In the genomic region with DNA sequence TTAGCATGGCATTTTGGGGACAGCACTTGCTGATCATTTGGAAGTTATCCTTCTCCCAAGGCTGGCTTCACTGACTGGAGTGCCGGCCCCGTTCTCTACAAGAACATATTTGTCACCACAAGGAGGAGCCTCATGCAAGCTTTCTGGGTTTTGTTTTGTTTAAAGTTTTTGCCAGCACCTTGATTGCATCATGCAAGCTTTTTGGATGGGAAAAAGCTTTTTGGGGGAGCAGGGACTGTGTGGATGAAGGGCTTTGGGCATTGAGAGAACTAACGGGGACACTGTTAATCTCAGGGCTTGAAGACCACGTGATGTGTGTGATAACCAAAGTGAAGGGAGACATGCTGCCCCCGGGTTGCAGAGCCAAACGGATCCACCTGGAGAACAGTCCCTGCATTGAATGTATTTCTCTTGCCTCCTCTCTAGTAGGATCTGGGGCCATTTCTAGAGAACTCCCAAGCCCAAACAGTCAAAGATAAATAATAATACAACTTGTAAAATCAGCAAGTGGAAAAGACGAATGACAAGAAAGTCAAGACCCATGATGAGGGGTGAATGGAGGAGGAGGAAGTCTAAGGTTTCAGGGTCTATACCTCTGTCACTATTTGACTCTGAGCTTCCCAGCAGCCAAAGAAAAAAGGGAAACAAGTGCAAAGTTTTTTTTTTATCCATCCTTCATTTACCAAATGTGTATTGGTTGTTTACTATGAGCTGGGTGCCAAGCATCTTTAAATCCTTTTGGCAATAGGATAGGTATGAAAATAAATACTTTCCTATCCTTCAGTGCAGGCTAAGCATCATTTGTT, we compare ENCODE assay signal across 1 cellular context.
A peak's percentile ranks its signal among the peaks of the same experiment; 100 is the strongest.
TF ChIP-seq lines count a peak whose summit lies in the region.

No MANE protein-coding gene starts in this region.

TF ChIP-seq in K562, 482 proteins besides CTCF, POLR2A, EP300 and RAD21 (continued from another document and continues in another):
- TF ChIP-seq, protein P1, sequence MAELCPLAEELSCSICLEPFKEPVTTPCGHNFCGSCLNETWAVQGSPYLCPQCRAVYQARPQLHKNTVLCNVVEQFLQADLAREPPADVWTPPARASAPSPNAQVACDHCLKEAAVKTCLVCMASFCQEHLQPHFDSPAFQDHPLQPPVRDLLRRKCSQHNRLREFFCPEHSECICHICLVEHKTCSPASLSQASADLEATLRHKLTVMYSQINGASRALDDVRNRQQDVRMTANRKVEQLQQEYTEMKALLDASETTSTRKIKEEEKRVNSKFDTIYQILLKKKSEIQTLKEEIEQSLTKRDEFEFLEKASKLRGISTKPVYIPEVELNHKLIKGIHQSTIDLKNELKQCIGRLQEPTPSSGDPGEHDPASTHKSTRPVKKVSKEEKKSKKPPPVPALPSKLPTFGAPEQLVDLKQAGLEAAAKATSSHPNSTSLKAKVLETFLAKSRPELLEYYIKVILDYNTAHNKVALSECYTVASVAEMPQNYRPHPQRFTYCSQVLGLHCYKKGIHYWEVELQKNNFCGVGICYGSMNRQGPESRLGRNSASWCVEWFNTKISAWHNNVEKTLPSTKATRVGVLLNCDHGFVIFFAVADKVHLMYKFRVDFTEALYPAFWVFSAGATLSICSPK (IDR thresholded peaks at IDR 0.05; ENCODE audit: borderline replicate concordance), result no peak
- TF ChIP-seq FOXP1 (CRISPR knock-in tag; IDR thresholded peaks at IDR 0.05) (no peak), ZNF175 (CRISPR knock-in tag; IDR thresholded peaks at IDR 0.05; ENCODE audit: low read depth) (no peak), ZNF224 (CRISPR knock-in tag; IDR thresholded peaks at IDR 0.05) (peak; percentile 97), MIER1 (IDR thresholded peaks at IDR 0.05; ENCODE audit: low read depth) (no peak), ARHGAP35 (IDR thresholded peaks at IDR 0.05; ENCODE audit: partially characterized antibody) (no peak), ZNF764 (CRISPR knock-in tag; IDR thresholded peaks at IDR 0.05; ENCODE audit: low read depth) (no peak), NFIC (IDR thresholded peaks at IDR 0.05) (no peak), ETV1 (tag; conservative IDR thresholded peaks at IDR 0.05; ENCODE audit: low read depth) (no peak), PHTF2 (CRISPR knock-in tag; IDR thresholded peaks at IDR 0.05) (no peak), STAT5A (IDR thresholded peaks at IDR 0.05; ENCODE audit: borderline replicate concordance, low read length) (no peak), NR3C1 (CRISPR knock-in tag; IDR thresholded peaks at IDR 0.05) (no peak), HNRNPH1 (optimal IDR thresholded peaks at IDR 0.05; ENCODE audit: low read depth, low read length) (no peak), SMAD3 (CRISPR knock-in tag; conservative IDR thresholded peaks at IDR 0.05) (no peak), PHB (CRISPR knock-in tag; IDR thresholded peaks at IDR 0.05) (no peak), ZKSCAN8 (CRISPR knock-in tag; IDR thresholded peaks at IDR 0.05) (no peak), ZFP30 (CRISPR knock-in tag; IDR thresholded peaks at IDR 0.05; ENCODE audit: borderline replicate concordance) (no peak), RFX7 (CRISPR knock-in tag; IDR thresholded peaks at IDR 0.05) (no peak), L3MBTL2 (IDR thresholded peaks at IDR 0.05) (peak; percentile 58), WHSC1 (IDR thresholded peaks at IDR 0.05; ENCODE audit: low read length) (no peak), ATF7 (IDR thresholded peaks at IDR 0.05) (peak; percentile 83), GTF2E2 (tag; IDR thresholded peaks at IDR 0.05) (no peak), STAG1 (CRISPR knock-in tag; IDR thresholded peaks at IDR 0.05; ENCODE audit: borderline replicate concordance) (no peak; the same call in 1 of the 2 replicates), TARDBP (IDR thresholded peaks at IDR 0.05) (no peak), JUND (IDR thresholded peaks at IDR 0.05; ENCODE audit: borderline replicate concordance, low read depth, low read length) (peak; percentile 69), JUND (tag; IDR thresholded peaks at IDR 0.05; ENCODE audit: borderline replicate concordance, low read depth, low read length) (peak; percentile 58; the same call in 1 of the 3 replicates), KHSRP (IDR thresholded peaks at IDR 0.05) (no peak), ZC3H11A (IDR thresholded peaks at IDR 0.05; ENCODE audit: low read depth, low read length) (no peak), ZNF134 (CRISPR knock-in tag; conservative IDR thresholded peaks at IDR 0.05) (no peak), ZNF696 (CRISPR knock-in tag; conservative IDR thresholded peaks at IDR 0.05) (no peak), KDM2B (CRISPR knock-in tag; IDR thresholded peaks at IDR 0.05) (no peak), SRSF7 (optimal IDR thresholded peaks at IDR 0.05; ENCODE audit: low read depth, low read length) (no peak), EGR1 (conservative IDR thresholded peaks at IDR 0.05) (no peak)
- TF ChIP-seq, protein P2, sequence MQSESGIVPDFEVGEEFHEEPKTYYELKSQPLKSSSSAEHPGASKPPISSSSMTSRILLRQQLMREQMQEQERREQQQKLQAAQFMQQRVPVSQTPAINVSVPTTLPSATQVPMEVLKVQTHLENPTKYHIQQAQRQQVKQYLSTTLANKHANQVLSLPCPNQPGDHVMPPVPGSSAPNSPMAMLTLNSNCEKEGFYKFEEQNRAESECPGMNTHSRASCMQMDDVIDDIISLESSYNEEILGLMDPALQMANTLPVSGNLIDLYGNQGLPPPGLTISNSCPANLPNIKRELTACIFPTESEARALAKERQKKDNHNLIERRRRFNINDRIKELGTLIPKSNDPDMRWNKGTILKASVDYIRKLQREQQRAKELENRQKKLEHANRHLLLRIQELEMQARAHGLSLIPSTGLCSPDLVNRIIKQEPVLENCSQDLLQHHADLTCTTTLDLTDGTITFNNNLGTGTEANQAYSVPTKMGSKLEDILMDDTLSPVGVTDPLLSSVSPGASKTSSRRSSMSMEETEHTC (IDR thresholded peaks at IDR 0.05), result no peak
- TF ChIP-seq, protein P3, sequence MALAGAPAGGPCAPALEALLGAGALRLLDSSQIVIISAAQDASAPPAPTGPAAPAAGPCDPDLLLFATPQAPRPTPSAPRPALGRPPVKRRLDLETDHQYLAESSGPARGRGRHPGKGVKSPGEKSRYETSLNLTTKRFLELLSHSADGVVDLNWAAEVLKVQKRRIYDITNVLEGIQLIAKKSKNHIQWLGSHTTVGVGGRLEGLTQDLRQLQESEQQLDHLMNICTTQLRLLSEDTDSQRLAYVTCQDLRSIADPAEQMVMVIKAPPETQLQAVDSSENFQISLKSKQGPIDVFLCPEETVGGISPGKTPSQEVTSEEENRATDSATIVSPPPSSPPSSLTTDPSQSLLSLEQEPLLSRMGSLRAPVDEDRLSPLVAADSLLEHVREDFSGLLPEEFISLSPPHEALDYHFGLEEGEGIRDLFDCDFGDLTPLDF (CRISPR knock-in tag; IDR thresholded peaks at IDR 0.05), result no peak
- TF ChIP-seq, protein P4, sequence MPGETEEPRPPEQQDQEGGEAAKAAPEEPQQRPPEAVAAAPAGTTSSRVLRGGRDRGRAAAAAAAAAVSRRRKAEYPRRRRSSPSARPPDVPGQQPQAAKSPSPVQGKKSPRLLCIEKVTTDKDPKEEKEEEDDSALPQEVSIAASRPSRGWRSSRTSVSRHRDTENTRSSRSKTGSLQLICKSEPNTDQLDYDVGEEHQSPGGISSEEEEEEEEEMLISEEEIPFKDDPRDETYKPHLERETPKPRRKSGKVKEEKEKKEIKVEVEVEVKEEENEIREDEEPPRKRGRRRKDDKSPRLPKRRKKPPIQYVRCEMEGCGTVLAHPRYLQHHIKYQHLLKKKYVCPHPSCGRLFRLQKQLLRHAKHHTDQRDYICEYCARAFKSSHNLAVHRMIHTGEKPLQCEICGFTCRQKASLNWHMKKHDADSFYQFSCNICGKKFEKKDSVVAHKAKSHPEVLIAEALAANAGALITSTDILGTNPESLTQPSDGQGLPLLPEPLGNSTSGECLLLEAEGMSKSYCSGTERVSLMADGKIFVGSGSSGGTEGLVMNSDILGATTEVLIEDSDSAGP (CRISPR knock-in tag; IDR thresholded peaks at IDR 0.05), result no peak
- TF ChIP-seq, protein P5, sequence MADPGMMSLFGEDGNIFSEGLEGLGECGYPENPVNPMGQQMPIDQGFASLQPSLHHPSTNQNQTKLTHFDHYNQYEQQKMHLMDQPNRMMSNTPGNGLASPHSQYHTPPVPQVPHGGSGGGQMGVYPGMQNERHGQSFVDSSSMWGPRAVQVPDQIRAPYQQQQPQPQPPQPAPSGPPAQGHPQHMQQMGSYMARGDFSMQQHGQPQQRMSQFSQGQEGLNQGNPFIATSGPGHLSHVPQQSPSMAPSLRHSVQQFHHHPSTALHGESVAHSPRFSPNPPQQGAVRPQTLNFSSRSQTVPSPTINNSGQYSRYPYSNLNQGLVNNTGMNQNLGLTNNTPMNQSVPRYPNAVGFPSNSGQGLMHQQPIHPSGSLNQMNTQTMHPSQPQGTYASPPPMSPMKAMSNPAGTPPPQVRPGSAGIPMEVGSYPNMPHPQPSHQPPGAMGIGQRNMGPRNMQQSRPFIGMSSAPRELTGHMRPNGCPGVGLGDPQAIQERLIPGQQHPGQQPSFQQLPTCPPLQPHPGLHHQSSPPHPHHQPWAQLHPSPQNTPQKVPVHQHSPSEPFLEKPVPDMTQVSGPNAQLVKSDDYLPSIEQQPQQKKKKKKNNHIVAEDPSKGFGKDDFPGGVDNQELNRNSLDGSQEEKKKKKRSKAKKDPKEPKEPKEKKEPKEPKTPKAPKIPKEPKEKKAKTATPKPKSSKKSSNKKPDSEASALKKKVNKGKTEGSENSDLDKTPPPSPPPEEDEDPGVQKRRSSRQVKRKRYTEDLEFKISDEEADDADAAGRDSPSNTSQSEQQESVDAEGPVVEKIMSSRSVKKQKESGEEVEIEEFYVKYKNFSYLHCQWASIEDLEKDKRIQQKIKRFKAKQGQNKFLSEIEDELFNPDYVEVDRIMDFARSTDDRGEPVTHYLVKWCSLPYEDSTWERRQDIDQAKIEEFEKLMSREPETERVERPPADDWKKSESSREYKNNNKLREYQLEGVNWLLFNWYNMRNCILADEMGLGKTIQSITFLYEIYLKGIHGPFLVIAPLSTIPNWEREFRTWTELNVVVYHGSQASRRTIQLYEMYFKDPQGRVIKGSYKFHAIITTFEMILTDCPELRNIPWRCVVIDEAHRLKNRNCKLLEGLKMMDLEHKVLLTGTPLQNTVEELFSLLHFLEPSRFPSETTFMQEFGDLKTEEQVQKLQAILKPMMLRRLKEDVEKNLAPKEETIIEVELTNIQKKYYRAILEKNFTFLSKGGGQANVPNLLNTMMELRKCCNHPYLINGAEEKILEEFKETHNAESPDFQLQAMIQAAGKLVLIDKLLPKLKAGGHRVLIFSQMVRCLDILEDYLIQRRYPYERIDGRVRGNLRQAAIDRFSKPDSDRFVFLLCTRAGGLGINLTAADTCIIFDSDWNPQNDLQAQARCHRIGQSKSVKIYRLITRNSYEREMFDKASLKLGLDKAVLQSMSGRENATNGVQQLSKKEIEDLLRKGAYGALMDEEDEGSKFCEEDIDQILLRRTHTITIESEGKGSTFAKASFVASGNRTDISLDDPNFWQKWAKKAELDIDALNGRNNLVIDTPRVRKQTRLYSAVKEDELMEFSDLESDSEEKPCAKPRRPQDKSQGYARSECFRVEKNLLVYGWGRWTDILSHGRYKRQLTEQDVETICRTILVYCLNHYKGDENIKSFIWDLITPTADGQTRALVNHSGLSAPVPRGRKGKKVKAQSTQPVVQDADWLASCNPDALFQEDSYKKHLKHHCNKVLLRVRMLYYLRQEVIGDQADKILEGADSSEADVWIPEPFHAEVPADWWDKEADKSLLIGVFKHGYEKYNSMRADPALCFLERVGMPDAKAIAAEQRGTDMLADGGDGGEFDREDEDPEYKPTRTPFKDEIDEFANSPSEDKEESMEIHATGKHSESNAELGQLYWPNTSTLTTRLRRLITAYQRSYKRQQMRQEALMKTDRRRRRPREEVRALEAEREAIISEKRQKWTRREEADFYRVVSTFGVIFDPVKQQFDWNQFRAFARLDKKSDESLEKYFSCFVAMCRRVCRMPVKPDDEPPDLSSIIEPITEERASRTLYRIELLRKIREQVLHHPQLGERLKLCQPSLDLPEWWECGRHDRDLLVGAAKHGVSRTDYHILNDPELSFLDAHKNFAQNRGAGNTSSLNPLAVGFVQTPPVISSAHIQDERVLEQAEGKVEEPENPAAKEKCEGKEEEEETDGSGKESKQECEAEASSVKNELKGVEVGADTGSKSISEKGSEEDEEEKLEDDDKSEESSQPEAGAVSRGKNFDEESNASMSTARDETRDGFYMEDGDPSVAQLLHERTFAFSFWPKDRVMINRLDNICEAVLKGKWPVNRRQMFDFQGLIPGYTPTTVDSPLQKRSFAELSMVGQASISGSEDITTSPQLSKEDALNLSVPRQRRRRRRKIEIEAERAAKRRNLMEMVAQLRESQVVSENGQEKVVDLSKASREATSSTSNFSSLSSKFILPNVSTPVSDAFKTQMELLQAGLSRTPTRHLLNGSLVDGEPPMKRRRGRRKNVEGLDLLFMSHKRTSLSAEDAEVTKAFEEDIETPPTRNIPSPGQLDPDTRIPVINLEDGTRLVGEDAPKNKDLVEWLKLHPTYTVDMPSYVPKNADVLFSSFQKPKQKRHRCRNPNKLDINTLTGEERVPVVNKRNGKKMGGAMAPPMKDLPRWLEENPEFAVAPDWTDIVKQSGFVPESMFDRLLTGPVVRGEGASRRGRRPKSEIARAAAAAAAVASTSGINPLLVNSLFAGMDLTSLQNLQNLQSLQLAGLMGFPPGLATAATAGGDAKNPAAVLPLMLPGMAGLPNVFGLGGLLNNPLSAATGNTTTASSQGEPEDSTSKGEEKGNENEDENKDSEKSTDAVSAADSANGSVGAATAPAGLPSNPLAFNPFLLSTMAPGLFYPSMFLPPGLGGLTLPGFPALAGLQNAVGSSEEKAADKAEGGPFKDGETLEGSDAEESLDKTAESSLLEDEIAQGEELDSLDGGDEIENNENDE (IDR thresholded peaks at IDR 0.05; ENCODE audit: low read depth, low read length), result no peak
- TF ChIP-seq, protein P6, sequence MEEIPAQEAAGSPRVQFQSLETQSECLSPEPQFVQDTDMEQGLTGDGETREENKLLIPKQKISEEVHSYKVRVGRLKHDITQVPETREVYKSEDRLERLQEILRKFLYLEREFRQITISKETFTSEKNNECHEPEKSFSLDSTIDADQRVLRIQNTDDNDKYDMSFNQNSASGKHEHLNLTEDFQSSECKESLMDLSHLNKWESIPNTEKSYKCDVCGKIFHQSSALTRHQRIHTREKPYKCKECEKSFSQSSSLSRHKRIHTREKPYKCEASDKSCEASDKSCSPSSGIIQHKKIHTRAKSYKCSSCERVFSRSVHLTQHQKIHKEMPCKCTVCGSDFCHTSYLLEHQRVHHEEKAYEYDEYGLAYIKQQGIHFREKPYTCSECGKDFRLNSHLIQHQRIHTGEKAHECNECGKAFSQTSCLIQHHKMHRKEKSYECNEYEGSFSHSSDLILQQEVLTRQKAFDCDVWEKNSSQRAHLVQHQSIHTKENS (CRISPR knock-in tag; IDR thresholded peaks at IDR 0.05), result no peak
- TF ChIP-seq, protein P7, sequence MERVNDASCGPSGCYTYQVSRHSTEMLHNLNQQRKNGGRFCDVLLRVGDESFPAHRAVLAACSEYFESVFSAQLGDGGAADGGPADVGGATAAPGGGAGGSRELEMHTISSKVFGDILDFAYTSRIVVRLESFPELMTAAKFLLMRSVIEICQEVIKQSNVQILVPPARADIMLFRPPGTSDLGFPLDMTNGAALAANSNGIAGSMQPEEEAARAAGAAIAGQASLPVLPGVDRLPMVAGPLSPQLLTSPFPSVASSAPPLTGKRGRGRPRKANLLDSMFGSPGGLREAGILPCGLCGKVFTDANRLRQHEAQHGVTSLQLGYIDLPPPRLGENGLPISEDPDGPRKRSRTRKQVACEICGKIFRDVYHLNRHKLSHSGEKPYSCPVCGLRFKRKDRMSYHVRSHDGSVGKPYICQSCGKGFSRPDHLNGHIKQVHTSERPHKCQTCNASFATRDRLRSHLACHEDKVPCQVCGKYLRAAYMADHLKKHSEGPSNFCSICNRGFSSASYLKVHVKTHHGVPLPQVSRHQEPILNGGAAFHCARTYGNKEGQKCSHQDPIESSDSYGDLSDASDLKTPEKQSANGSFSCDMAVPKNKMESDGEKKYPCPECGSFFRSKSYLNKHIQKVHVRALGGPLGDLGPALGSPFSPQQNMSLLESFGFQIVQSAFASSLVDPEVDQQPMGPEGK (CRISPR knock-in tag; IDR thresholded peaks at IDR 0.05; ENCODE audit: borderline replicate concordance), result no peak
